12 cellular contexts compared by ENCODE assay signal in the genomic region with DNA sequence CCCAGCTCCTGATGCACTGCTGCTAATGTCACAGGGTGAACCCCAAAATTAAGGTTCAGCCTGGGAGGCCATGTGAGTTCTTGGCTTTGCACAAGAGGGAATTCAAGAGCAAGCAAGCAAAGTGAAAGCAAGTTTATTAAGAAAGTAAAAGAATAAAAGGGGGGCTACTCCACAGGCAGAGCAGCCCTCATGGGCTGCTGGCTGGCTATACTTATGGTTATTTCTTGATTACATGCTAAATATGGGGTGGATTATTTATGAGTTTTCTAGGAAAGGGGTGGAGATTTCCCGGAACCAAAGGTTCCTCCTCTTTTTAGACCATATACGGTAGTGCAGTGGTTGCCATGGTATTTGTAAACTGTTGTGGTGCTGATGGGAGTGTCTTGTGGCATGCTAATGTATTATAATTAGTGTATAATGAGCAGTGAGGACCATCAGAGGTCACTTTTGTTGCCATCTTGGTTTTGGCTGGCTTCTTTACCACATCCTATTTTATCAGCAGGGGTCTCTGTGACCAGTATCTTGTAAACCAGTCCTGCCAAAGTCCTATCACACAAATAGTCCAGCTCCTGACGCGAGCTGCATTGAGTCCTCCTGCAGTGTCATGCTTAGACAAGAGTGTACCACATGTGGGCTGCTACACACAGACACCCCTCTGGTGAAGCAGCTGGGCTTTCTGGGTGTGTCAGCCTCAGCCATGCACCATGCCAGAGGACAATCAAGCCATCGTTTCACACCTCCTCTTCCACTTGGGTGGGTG. TPM values are rescaled to one million over a fixed set of nuclear protein-coding genes. Genes with fewer than 3 reads are reported as not detected.
DNase-seq lines count a peak whose midpoint lies in the region; TF ChIP-seq lines count a peak whose summit lies in the region.
"Had no signal": no experiment of that assay in that cellular context is flagged by ENCODE, and none has a peak within 500 bp of the region (broad histone marks: within the 10 kb centered on the region; RNA-seq: fewer than 3 reads in every experiment).

No MANE protein-coding gene starts in this region.

- no peaks in the 10 kb centered on the region for H3K4me1 Mint-ChIP-seq in MCF 10A (ENCODE audit: insufficient read depth, unreplicated experiment)

- DNase-seq in breast epithelium (ENCODE audit: low spot score in 2 of 2), result no peak
- no peak for DNase-seq in MCF 10A (ENCODE audit: unreplicated experiment)
- peak; percentile 86 for DNase-seq in astrocyte of the hippocampus (ENCODE audit: low read depth, low spot score)
- DNase-seq in uterus, result no peak
- DNase-seq in SKM-1 treated with dmso at 0.1 percent for 144 hours (lab: John Stamatoyannopoulos, UW; ENCODE audit: unreplicated experiment), result no peak
- DNase-seq in NCI-H2029 (lab: John Stamatoyannopoulos, UW), result no peak
- no peak for DNase-seq in NCI-H1417 treated with DMSO at 0.1 percent for 48 hours (lab: John Stamatoyannopoulos, UW)
- DNase-seq: activated CD4-positive, alpha-beta T cell treated with anti-CD3 and anti-CD28 coated beads, Interleukin-2, amount 10 ng/mL, durations not matched to agents 7 days and 5 days; NCI-H1092 treated with DMSO at 0.1 percent for 48 hours; pancreas; PC-3 had no signal

- H3K9me3 Mint-ChIP-seq in MCF 10A (ENCODE audit: unreplicated experiment), result peaks cover 8% of the 10 kb centered on the region

- no peak overlapping the region for H3K4me3 ChIP-seq in breast epithelium
- peak overlapping the region in 1 of 2 donors; percentile 9 for H3K4me3 ChIP-seq in muscle layer of colon (ENCODE audit: low read depth in 1 of 2, low read length in 2 of 2)
- H3K4me3 ChIP-seq in uterus, result no peak overlapping the region
- H3K4me3 ChIP-seq: pancreas had no signal

- intact Hi-C loops in breast epithelium (cut with DNase I; ENCODE audit: low total_unique reads), result no loop called here
- intact Hi-C loops in MCF 10A (cut with micrococcal nuclease), result no loop called here
- intact Hi-C loops in uterus (cut with DNase I; ENCODE audit: low total_unique reads), result no loop called here

- TF ChIP-seq CTCF in breast epithelium (IDR thresholded peaks at IDR 0.05) (no peak), MCF 10A (IDR thresholded peaks at IDR 0.05; ENCODE audit: unreplicated experiment) (no peak), uterus (IDR thresholded peaks at IDR 0.05) (no peak)

- no TSS peak for BruUV-seq in MCF 10A (replicated peaks; lab: Mats Ljungman, UMichigan)

- H3K9ac ChIP-seq in muscle layer of colon (ENCODE audit: low read length), result no peak overlapping the region

- no peaks in the 10 kb centered on the region for H3K27me3 ChIP-seq in breast epithelium
- no peaks in the 10 kb centered on the region for H3K27me3 ChIP-seq in muscle layer of colon (ENCODE audit: control insufficient read depth in 1 of 2, insufficient read depth in 2 of 2, low read length in 2 of 2)
- no peaks in the 10 kb centered on the region for H3K27me3 ChIP-seq in uterus
- H3K27me3 ChIP-seq: pancreas had no signal

- no peaks in the 10 kb centered on the region for H3K9me3 ChIP-seq in breast epithelium
- H3K9me3 ChIP-seq in muscle layer of colon (ENCODE audit: low read length), result no peaks in the 10 kb centered on the region
- H3K9me3 ChIP-seq in uterus, result no peaks in the 10 kb centered on the region
- H3K9me3 ChIP-seq: pancreas had no signal

- no peak overlapping the region for H3K4me3 Mint-ChIP-seq in MCF 10A (ENCODE audit: unreplicated experiment)
- H3K4me3 Mint-ChIP-seq: activated CD4-positive, alpha-beta T cell treated with anti-CD3 and anti-CD28 coated beads, Interleukin-2, amount 10 ng/mL, durations not matched to agents 7 days and 5 days had no signal

- POLR2A ChIA-PET in MCF 10A (lab: Yijun Ruan, JAX), result interaction anchor here (1.6 kb wide), 1 partner anchor 8 kb away, joined by 4 read pairs; no protein-coding TSS in a partner anchor

- no peak overlapping the region for H3K27ac Mint-ChIP-seq in MCF 10A (ENCODE audit: low read depth, unreplicated experiment)
- H3K27ac Mint-ChIP-seq: activated CD4-positive, alpha-beta T cell treated with anti-CD3 and anti-CD28 coated beads, Interleukin-2, amount 10 ng/mL, durations not matched to agents 7 days and 5 days had no signal

- H3K36me3 Mint-ChIP-seq in MCF 10A (ENCODE audit: insufficient read depth, unreplicated experiment), result no peaks in the 10 kb centered on the region

- peaks cover 0 to 5% of the 10 kb centered on the region in 2 donors for H3K4me1 ChIP-seq in breast epithelium
- peaks cover 22% of the 10 kb centered on the region for H3K4me1 ChIP-seq in muscle layer of colon (ENCODE audit: insufficient read depth, low read length)
- H3K4me1 ChIP-seq in uterus, result no peaks in the 10 kb centered on the region
- H3K4me1 ChIP-seq: pancreas had no signal

- CTCF ChIA-PET in MCF 10A (lab: Yijun Ruan, JAX), result interaction anchor here (0.5 to 1.4 kb wide), 4 partner anchors 13 to 166 kb away, joined by 3 read pairs; a partner anchor contains a TSS

- no peaks in the 10 kb centered on the region for H3K36me3 ChIP-seq in breast epithelium
- no peaks in the 10 kb centered on the region for H3K36me3 ChIP-seq in muscle layer of colon (ENCODE audit: insufficient read depth, low read length)
- H3K36me3 ChIP-seq in uterus, result no peaks in the 10 kb centered on the region
- H3K36me3 ChIP-seq: pancreas had no signal

- H3K27me3 Mint-ChIP-seq in MCF 10A (ENCODE audit: insufficient read depth, unreplicated experiment), result peaks cover 11% of the 10 kb centered on the region

- TF ChIP-seq POLR2A in breast epithelium (IDR thresholded peaks at IDR 0.05) (no peak), uterus (IDR thresholded peaks at IDR 0.05) (no peak)

- peak overlapping the region; percentile 76 to 80 for H3K27ac ChIP-seq in breast epithelium
- peak overlapping the region; percentile 70 for H3K27ac ChIP-seq in muscle layer of colon (ENCODE audit: low read depth, low read length)
- H3K27ac ChIP-seq in uterus, result peak overlapping the region; percentile 50 to 59
- H3K27ac ChIP-seq: pancreas had no signal

RNA-seq across cellular contexts. Expression of a gene that starts 46.4 kb away (rescaled TPM):
- 10 to 100 TPM; 28.2 to 54.7 (median 54.4) TPM for total RNA-seq in breast epithelium
- 6.3 and 11.7 TPM in 2 replicates for total RNA-seq in MCF 10A (2022)
- total RNA-seq in uterus, result 10 to 100 TPM; 19.8 to 48.2 (median 34.2) TPM
